Comparison of ENCODE assay signal across 27 cellular contexts in genomic region chr4:183580849-183581248, GRCh38.
DNase-seq lines count a peak whose midpoint lies in the region; ATAC-seq, FAIRE-seq and TF ChIP-seq lines count a peak whose summit lies in the region.
"Had no signal": no experiment of that assay in that cellular context is flagged by ENCODE, and none has a peak within 500 bp of the region (broad histone marks: within the 10 kb centered on the region; RNA-seq: fewer than 3 reads in every experiment).

No MANE protein-coding gene starts in this region.

- no peak overlapping the region for H3K27ac Mint-ChIP-seq in T-helper 17 cell
- H3K27ac Mint-ChIP-seq: CD14-positive monocyte; CD4-positive, alpha-beta memory T cell; CD4-positive, CD25-positive, alpha-beta regulatory T cell; CD8-positive, alpha-beta memory T cell had no signal

- H3K9me3 ChIP-seq in HEK293 (ENCODE audit: control insufficient read depth, insufficient read depth, low read depth, low read length) (no peaks in the 10 kb centered on the region), kidney (ENCODE audit: control insufficient read depth in 1 of 2, low read length in 2 of 2) (no peaks in the 10 kb centered on the region), tibial artery (no peaks in the 10 kb centered on the region), T-helper 17 cell (ENCODE audit: control insufficient read depth, low read length, poor library complexity, severe bottlenecking) (peaks cover 2% of the 10 kb centered on the region)
- H3K9me3 ChIP-seq: BE2C had no signal

- H3K4me3 ChIP-seq in HEK293 (ENCODE audit: low read depth, low read length): no peak overlapping the region
- H3K4me3 ChIP-seq in kidney (ENCODE audit: low read length in 2 of 2): no peak overlapping the region
- H3K4me3 ChIP-seq in tibial artery: no peak overlapping the region
- H3K4me3 ChIP-seq: BLaER1 had no signal

- POLR2A ChIA-PET in HEK293 (lab: Yijun Ruan, JAX): no interaction called here

- no peaks in the 10 kb centered on the region for H3K4me1 ChIP-seq in HEK293 (ENCODE audit: control insufficient read depth, insufficient read depth, low read length)
- H3K4me1 ChIP-seq in kidney (ENCODE audit: control insufficient read depth in 1 of 2, insufficient read depth in 1 of 2, low read depth in 1 of 2, low read length in 2 of 2): no peaks in the 10 kb centered on the region
- H3K4me1 ChIP-seq in tibial artery: no peaks in the 10 kb centered on the region
- H3K4me1 ChIP-seq: BE2C, BLaER1 had no signal

- CTCF ChIA-PET in HEK293 (lab: Yijun Ruan, JAX): no interaction called here

- intact Hi-C loops in kidney (cut with DNase I): no loop called here
- intact Hi-C loops in tibial artery (cut with DNase I; ENCODE audit: low total_unique reads): no loop called here

- H3K27me3 Mint-ChIP-seq in T-helper 17 cell: no peaks in the 10 kb centered on the region

- FAIRE-seq in colon (lab: Jason Lieb, UNC) (peak; percentile 70), kidney (lab: Jason Lieb, UNC) (peak; percentile 70)
- FAIRE-seq: A204.1, GM12891, GM19239 had no signal

- no peaks in the 10 kb centered on the region for H3K27me3 ChIP-seq in tibial artery
- H3K27me3 ChIP-seq: BE2C, BLaER1 had no signal

- DNase-seq in kidney (no peak), tibial artery (no peak), T-helper 17 cell (no peak)
- no peak for DNase-seq in stimulated activated CD4-positive, alpha-beta T cell treated with anti-CD3 and anti-CD28 coated beads, Interleukin-1b, Interleukin-23, amount 100 ng/mL, for 48 hours
- DNase-seq: 8988T; ACHN; BE2C; C1 segment of cervical spinal cord; CD4-positive, alpha-beta memory T cell; CD4-positive, CD25-positive, alpha-beta regulatory T cell; CD8-positive, alpha-beta memory T cell; COR-L47; DMS 273 treated with DMSO at 0.1 percent for 48 hours; DMS153; DMS53; DMS79; DND-41; EL; GF-D8 had no signal

- no peak for TF ChIP-seq CTCF in HEK293 (tag by site-specific recombination; IDR thresholded peaks at IDR 0.05)
- no peak for TF ChIP-seq CTCF in kidney (IDR thresholded peaks at IDR 0.05; ENCODE audit: borderline replicate concordance, extremely low read depth, insufficient read depth)
- TF ChIP-seq CTCF in tibial artery (IDR thresholded peaks at IDR 0.05): no peak

- H3K36me3 ChIP-seq in HEK293 (ENCODE audit: control insufficient read depth in 2 of 2, insufficient read depth in 1 of 2, low read length in 2 of 2) (no peaks in the 10 kb centered on the region), kidney (ENCODE audit: control insufficient read depth in 1 of 2, insufficient read depth in 2 of 2, low read length in 2 of 2) (no peaks in the 10 kb centered on the region), tibial artery (no peaks in the 10 kb centered on the region)
- H3K36me3 ChIP-seq: BE2C, BLaER1 had no signal

- no peak overlapping the region for H3K4me3 Mint-ChIP-seq in T-helper 17 cell
- H3K4me3 Mint-ChIP-seq: CD14-positive monocyte; CD4-positive, alpha-beta memory T cell; CD4-positive, CD25-positive, alpha-beta regulatory T cell; CD8-positive, alpha-beta memory T cell had no signal

- H3K27ac ChIP-seq in HEK293 (ENCODE audit: extremely low read depth, low read depth, low read length) (no peak overlapping the region), kidney (ENCODE audit: low read depth in 2 of 2, low read length in 2 of 2) (no peak overlapping the region), tibial artery (no peak overlapping the region)
- H3K27ac ChIP-seq: BLaER1 had no signal

- H3K4me1 Mint-ChIP-seq in T-helper 17 cell: no peaks in the 10 kb centered on the region
- H3K4me1 Mint-ChIP-seq: CD14-positive monocyte; CD4-positive, alpha-beta memory T cell; CD4-positive, CD25-positive, alpha-beta regulatory T cell; CD8-positive, alpha-beta memory T cell had no signal

- no peaks in the 10 kb centered on the region for H3K36me3 Mint-ChIP-seq in T-helper 17 cell (ENCODE audit: low read depth)
- H3K36me3 Mint-ChIP-seq: CD14-positive monocyte; CD4-positive, CD25-positive, alpha-beta regulatory T cell had no signal

- ATAC-seq in GM21515 (IDR thresholded peaks at IDR 0.05; ENCODE audit: unreplicated experiment) (no peak), T-helper 17 cell (no peak)

- H3K9ac ChIP-seq in kidney (ENCODE audit: low read length in 2 of 2): no peak overlapping the region
- H3K9ac ChIP-seq: BLaER1 had no signal

TF ChIP-seq in HEK293, 187 proteins besides CTCF, POLR2A, EP300 and RAD21:
- TF ChIP-seq ZNF132 (tag by site-specific recombination; IDR thresholded peaks at IDR 0.05; ENCODE audit: borderline replicate concordance) (no peak), SETDB1 (IDR thresholded peaks at IDR 0.05; ENCODE audit: insufficient read length, low read length) (peak; percentile 94)
